In the genomic region with DNA sequence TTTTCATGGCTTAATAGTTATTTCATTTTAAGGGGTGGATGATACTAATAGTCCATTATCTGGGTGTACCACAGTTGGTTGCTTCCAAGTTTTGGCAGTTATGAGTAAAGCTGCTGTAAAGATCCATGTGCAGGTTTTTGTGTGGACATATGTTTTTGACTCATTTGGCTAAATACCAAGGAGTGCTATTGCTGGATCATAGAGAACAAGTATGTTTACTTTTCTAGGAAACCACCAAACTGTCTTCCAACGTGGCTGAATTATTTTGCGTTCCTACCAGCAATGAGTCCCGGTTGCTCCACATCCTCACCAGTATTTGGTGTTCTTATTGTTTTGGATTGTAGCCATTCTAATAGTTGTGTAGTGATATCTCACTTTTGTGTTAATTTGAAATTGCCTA, we compare ENCODE assay signal across 15 cellular contexts.
DNase-seq lines count a peak whose midpoint lies in the region; ATAC-seq and TF ChIP-seq lines count a peak whose summit lies in the region.
"Had no signal": no experiment of that assay in that cellular context is flagged by ENCODE, and none has a peak within 500 bp of the region (broad histone marks: within the 10 kb centered on the region; RNA-seq: fewer than 3 reads in every experiment).

No MANE protein-coding gene starts in this region.

- intact Hi-C loops in left cardiac atrium (cut with DNase I) = no loop called here

- TF ChIP-seq CTCF in SK-N-SH (IDR thresholded peaks at IDR 0.05) (no peak), foreskin fibroblast (IDR thresholded peaks at IDR 0.05; ENCODE audit: low read depth, low read length) (no peak)

- CTCF ChIA-PET in SK-N-SH (lab: Yijun Ruan, JAX) = interaction anchor here (1.0 kb wide), 1 partner anchor 218 kb away, joined by 3 read pairs; no protein-coding TSS in a partner anchor

- H3K36me3 ChIP-seq in SK-N-SH (replicated peaks in 1 of 2; ENCODE audit: control insufficient read depth in 1 of 2, insufficient read depth in 2 of 2, low read length in 1 of 2) = peaks cover 0 to 10% of the 10 kb centered on the region in 2 experiments
- H3K36me3 ChIP-seq: SJSA1 had no signal

- peak in 1 of 2 experiments; percentile 13; a peak in 1 of 4 replicates for TF ChIP-seq EP300 in SK-N-SH (IDR thresholded peaks at IDR 0.05; ENCODE audit: borderline replicate concordance in 1 of 2, low read depth in 1 of 2, low read length in 1 of 2)

- no peak for ATAC-seq in SK-N-SH treated with all-trans-retinoic acid at 6 μM for 48 hours
- ATAC-seq in left cardiac atrium = no peak
- no peak for ATAC-seq in HG03457 (IDR thresholded peaks at IDR 0.05; ENCODE audit: unreplicated experiment)
- ATAC-seq: effector memory CD8-positive, alpha-beta T cell; naive thymus-derived CD8-positive, alpha-beta T cell had no signal

- H3K9me2 ChIP-seq in SK-N-SH = no peaks in the 10 kb centered on the region

- H2AFZ ChIP-seq in SK-N-SH (ENCODE audit: low read depth) = no peak overlapping the region

- peaks cover 11% of the 10 kb centered on the region for H3F3A ChIP-seq in SK-N-SH (replicated peaks; ENCODE audit: insufficient read depth)

- H3K27ac ChIP-seq in SK-N-SH (ENCODE audit: low read depth in 2 of 2, low read length in 1 of 2) = peak overlapping the region in 1 of 2 experiments; percentile 73; a peak in 1 of 4 replicates
- H3K27ac ChIP-seq: SJSA1 had no signal

- H3K4me1 ChIP-seq in SK-N-SH (ENCODE audit: control insufficient read depth in 1 of 2, insufficient read depth in 2 of 2, low read depth in 1 of 2, low read length in 1 of 2) = peaks cover 5 to 22% of the 10 kb centered on the region in 2 experiments; a peak in 3 of 4 replicates

- no peak for DNase-seq in SK-N-SH
- peak; percentile 53 for DNase-seq in astrocyte of the hippocampus (ENCODE audit: low read depth, low spot score)
- DNase-seq in foreskin fibroblast = peak; percentile 35 to 58
- no peak for DNase-seq in left cardiac atrium
- DNase-seq in NCI-H69 (lab: John Stamatoyannopoulos, UW) = no peak
- DNase-seq in RKO (ENCODE audit: low spot score) = no peak
- DNase-seq: 8988T; activated CD4-positive, alpha-beta T cell treated with anti-CD3 and anti-CD28 coated beads for 4 hours; activated gamma-delta T cell; DMS53; effector memory CD8-positive, alpha-beta T cell; naive thymus-derived CD8-positive, alpha-beta T cell had no signal

- no peak overlapping the region for H3K4me3 ChIP-seq in SK-N-SH (ENCODE audit: low read depth in 2 of 2, low read length in 1 of 2)
- H3K4me3 ChIP-seq in foreskin fibroblast (ENCODE audit: low read depth in 1 of 2, low read length in 2 of 2) = no peak overlapping the region
- H3K4me3 ChIP-seq: SJSA1 had no signal

- no peaks in the 10 kb centered on the region for H3K27me3 ChIP-seq in SK-N-SH (ENCODE audit: insufficient read depth)
- H3K27me3 ChIP-seq: SJSA1 had no signal

- no peak for TF ChIP-seq RAD21 in SK-N-SH (IDR thresholded peaks at IDR 0.05; ENCODE audit: low read length)

- H3K9ac ChIP-seq in SK-N-SH = no peak overlapping the region

- H4K20me1 ChIP-seq in SK-N-SH (ENCODE audit: insufficient read depth) = no peaks in the 10 kb centered on the region

- POLR2A ChIA-PET in SK-N-SH (lab: Yijun Ruan, JAX) = no interaction called here

- H3K79me2 ChIP-seq in SK-N-SH (ENCODE audit: insufficient read depth) = peaks cover 33% of the 10 kb centered on the region

- 65% methylated on average over 3 of the region's 3 CpGs for whole genome bisulfite sequencing in SK-N-SH (ENCODE audit: low lambda C conversion rate)

- peaks cover 2% of the 10 kb centered on the region; the same call in 1 of the 2 replicates for H3K9me3 ChIP-seq in SK-N-SH
- H3K9me3 ChIP-seq: SJSA1 had no signal

- no peak overlapping the region; the same call in 1 of the 2 replicates for H3K4me2 ChIP-seq in SK-N-SH

TF ChIP-seq in SK-N-SH, 30 proteins besides CTCF, POLR2A, EP300 and RAD21 (continues in another document):
- TF ChIP-seq TAF1 (IDR thresholded peaks at IDR 0.05; ENCODE audit: borderline replicate concordance, low read depth, low read length) = no peak
- TF ChIP-seq CHD2 (IDR thresholded peaks at IDR 0.05; ENCODE audit: low read length, partially characterized antibody) = no peak
- TF ChIP-seq YY1 (IDR thresholded peaks at IDR 0.05; ENCODE audit: low read depth) = no peak
- TF ChIP-seq MEF2A (IDR thresholded peaks at IDR 0.05; ENCODE audit: borderline replicate concordance, low read depth) = no peak
- TF ChIP-seq FOXJ3 (CRISPR knock-in tag; IDR thresholded peaks at IDR 0.05) = no peak
- TF ChIP-seq SMC3 (IDR thresholded peaks at IDR 0.05; ENCODE audit: low read depth, low read length) = no peak
- TF ChIP-seq GABPA (IDR thresholded peaks at IDR 0.05; ENCODE audit: low read depth) = no peak
- no peak for TF ChIP-seq POLR2AphosphoS5 (IDR thresholded peaks at IDR 0.05; ENCODE audit: low read depth, low read length)
- peak; percentile 68; the same call in 1 of the 2 replicates for TF ChIP-seq TCF12 (IDR thresholded peaks at IDR 0.05)
- peak; percentile 17; the same call in 1 of the 2 replicates for TF ChIP-seq FOSL2 (IDR thresholded peaks at IDR 0.05; ENCODE audit: borderline replicate concordance, low read depth)
- no peak for TF ChIP-seq MXI1 (IDR thresholded peaks at IDR 0.05; ENCODE audit: low read depth, low read length)
- TF ChIP-seq, protein P1, sequence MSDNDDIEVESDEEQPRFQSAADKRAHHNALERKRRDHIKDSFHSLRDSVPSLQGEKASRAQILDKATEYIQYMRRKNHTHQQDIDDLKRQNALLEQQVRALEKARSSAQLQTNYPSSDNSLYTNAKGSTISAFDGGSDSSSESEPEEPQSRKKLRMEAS (IDR thresholded peaks at IDR 0.05; ENCODE audit: low read depth) = 0 out of 2 replicates have a peak, but pooled peaks have one; percentile 66
- TF ChIP-seq, protein P2, sequence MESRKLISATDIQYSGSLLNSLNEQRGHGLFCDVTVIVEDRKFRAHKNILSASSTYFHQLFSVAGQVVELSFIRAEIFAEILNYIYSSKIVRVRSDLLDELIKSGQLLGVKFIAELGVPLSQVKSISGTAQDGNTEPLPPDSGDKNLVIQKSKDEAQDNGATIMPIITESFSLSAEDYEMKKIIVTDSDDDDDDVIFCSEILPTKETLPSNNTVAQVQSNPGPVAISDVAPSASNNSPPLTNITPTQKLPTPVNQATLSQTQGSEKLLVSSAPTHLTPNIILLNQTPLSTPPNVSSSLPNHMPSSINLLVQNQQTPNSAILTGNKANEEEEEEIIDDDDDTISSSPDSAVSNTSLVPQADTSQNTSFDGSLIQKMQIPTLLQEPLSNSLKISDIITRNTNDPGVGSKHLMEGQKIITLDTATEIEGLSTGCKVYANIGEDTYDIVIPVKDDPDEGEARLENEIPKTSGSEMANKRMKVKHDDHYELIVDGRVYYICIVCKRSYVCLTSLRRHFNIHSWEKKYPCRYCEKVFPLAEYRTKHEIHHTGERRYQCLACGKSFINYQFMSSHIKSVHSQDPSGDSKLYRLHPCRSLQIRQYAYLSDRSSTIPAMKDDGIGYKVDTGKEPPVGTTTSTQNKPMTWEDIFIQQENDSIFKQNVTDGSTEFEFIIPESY (IDR thresholded peaks at IDR 0.05; ENCODE audit: borderline replicate concordance, low read depth) = no peak
- no peak for TF ChIP-seq NRF1 (IDR thresholded peaks at IDR 0.05; ENCODE audit: low read depth, low read length)
- no peak for TF ChIP-seq GATA2 (CRISPR knock-in tag; IDR thresholded peaks at IDR 0.05)
- TF ChIP-seq SIN3A (IDR thresholded peaks at IDR 0.05; ENCODE audit: borderline replicate concordance, low read depth, low read length) = no peak

TF ChIP-seq in SK-N-SH treated with all-trans-retinoic acid at 6 μM for 48 hours, 23 proteins besides CTCF, POLR2A, EP300 and RAD21 (continues in another document):
- TF ChIP-seq PATZ1 (CRISPR knock-in tag; IDR thresholded peaks at IDR 0.05; ENCODE audit: borderline replicate concordance) (no peak), CSRNP3 (CRISPR knock-in tag; IDR thresholded peaks at IDR 0.05) (no peak), ZFP3 (CRISPR knock-in tag; IDR thresholded peaks at IDR 0.05) (no peak), ZNF70 (CRISPR knock-in tag; IDR thresholded peaks at IDR 0.05) (no peak), CSDC2 (CRISPR knock-in tag; IDR thresholded peaks at IDR 0.05) (no peak), TCF4 (CRISPR knock-in tag; IDR thresholded peaks at IDR 0.05; ENCODE audit: borderline replicate concordance) (no peak), ZNF8 (CRISPR knock-in tag; IDR thresholded peaks at IDR 0.05) (no peak), OSR1 (CRISPR knock-in tag; IDR thresholded peaks at IDR 0.05) (no peak)

Comparison
In these comparisons a context has a peak if more than half of its experiments do, and no peak if none do; other contexts are left out.
1. DNase-seq: peak in astrocyte of the hippocampus (single experiment) and foreskin fibroblast (2 of 2); none in SK-N-SH (single experiment), left cardiac atrium (single experiment), NCI-H69 (single experiment) and RKO (single experiment).